In genomic region chr7:20114463-20114862, GRCh38 we compare ENCODE assay signal across 8 cellular contexts.
DNase-seq lines count a peak whose midpoint lies in the region; ATAC-seq and TF ChIP-seq lines count a peak whose summit lies in the region.

No MANE protein-coding gene starts in this region.

- intact Hi-C loops in activated T-helper 1 cell treated with anti-CD3 and anti-CD28 coated beads, Interleukin-12 subunit alpha, Interleukin-12 subunit beta, Interleukin-2, Interleukin-4 antibody, amounts not matched to agents 30 ng/mL and 10 ng/mL and 1 ng/mL, durations not matched to agents 14 hours and 24 hours and 36 hours (cut with micrococcal nuclease), result no loop called here

- no peak overlapping the region for H3K4me3 Mint-ChIP-seq in endothelial cell (ENCODE audit: unreplicated experiment)
- H3K4me3 Mint-ChIP-seq in activated T-helper 1 cell treated with anti-CD3 and anti-CD28 coated beads, Interleukin-12 subunit alpha, Interleukin-12 subunit beta, Interleukin-2, Interleukin-4 antibody, amounts not matched to agents 30 ng/mL and 10 ng/mL and 1 ng/mL, durations not matched to agents 14 hours and 24 hours and 36 hours, result no peak overlapping the region

- DNase-seq in GM13976 (ENCODE audit: low spot score), result peak; percentile 30
- DNase-seq in endothelial cell (ENCODE audit: low spot score), result no peak
- no peak for DNase-seq in activated CD4-positive, CD25-positive, alpha-beta regulatory T cell treated with anti-CD3 and anti-CD28 coated beads, Interleukin-2, amount 50 U/mL, for 72 hours
- DNase-seq in stimulated activated CD4-positive, alpha-beta T cell treated with anti-CD3 and anti-CD28 coated beads, Interleukin-4, amount 100 ng/mL, for 4 hours, result no peak
- DNase-seq in activated T-helper 1 cell treated with anti-CD3 and anti-CD28 coated beads, Interleukin-12 subunit alpha, Interleukin-12 subunit beta, Interleukin-2, Interleukin-4 antibody, amounts not matched to agents 30 ng/mL and 10 ng/mL and 1 ng/mL, durations not matched to agents 14 hours and 24 hours and 36 hours (ENCODE audit: low spot score), result no peak
- no peak for DNase-seq in ecto neural progenitor cell (ENCODE audit: low spot score)

- TF ChIP-seq CTCF in GM13976 (IDR thresholded peaks at IDR 0.05; ENCODE audit: borderline replicate concordance, control extremely low read depth, extremely low read depth, insufficient read depth, missing control alignments) (no peak), endothelial cell (IDR thresholded peaks at IDR 0.05; ENCODE audit: unreplicated experiment) (no peak)

- no peaks in the 10 kb centered on the region for H3K27me3 ChIP-seq in HUES48 (ENCODE audit: control insufficient read depth, insufficient read depth, low read length)

- peaks cover 29% of the 10 kb centered on the region for H3K36me3 ChIP-seq in HUES48 (ENCODE audit: control insufficient read depth, insufficient read depth, low read length)

- peaks cover 71% of the 10 kb centered on the region for H3K4me1 ChIP-seq in HUES48 (ENCODE audit: control insufficient read depth, insufficient read depth, low read length)

- H3K4me1 Mint-ChIP-seq in endothelial cell (ENCODE audit: unreplicated experiment), result peaks cover 7% of the 10 kb centered on the region
- peaks cover 24% of the 10 kb centered on the region for H3K4me1 Mint-ChIP-seq in activated T-helper 1 cell treated with anti-CD3 and anti-CD28 coated beads, Interleukin-12 subunit alpha, Interleukin-12 subunit beta, Interleukin-2, Interleukin-4 antibody, amounts not matched to agents 30 ng/mL and 10 ng/mL and 1 ng/mL, durations not matched to agents 14 hours and 24 hours and 36 hours (ENCODE audit: low read depth)

- H3K4me3 ChIP-seq in HUES48 (ENCODE audit: low read depth, low read length), result no peak overlapping the region

- peak; percentile 89 for ATAC-seq in GM21576 (IDR thresholded peaks at IDR 0.05; ENCODE audit: unreplicated experiment)

- peak overlapping the region; percentile 4 for H3K27ac ChIP-seq in HUES48 (ENCODE audit: low read depth, low read length)

- no peaks in the 10 kb centered on the region for H3K36me3 Mint-ChIP-seq in endothelial cell (ENCODE audit: low read depth, unreplicated experiment)
- H3K36me3 Mint-ChIP-seq in activated T-helper 1 cell treated with anti-CD3 and anti-CD28 coated beads, Interleukin-12 subunit alpha, Interleukin-12 subunit beta, Interleukin-2, Interleukin-4 antibody, amounts not matched to agents 30 ng/mL and 10 ng/mL and 1 ng/mL, durations not matched to agents 14 hours and 24 hours and 36 hours (ENCODE audit: low read depth), result no peaks in the 10 kb centered on the region

- in situ Hi-C loops in GM13976 (cut with MboI; ENCODE audit: low sequenced_read_pairs, unreplicated experiment), result no loop called here

- H3K27me3 Mint-ChIP-seq in endothelial cell (ENCODE audit: unreplicated experiment), result peaks cover 2% of the 10 kb centered on the region
- H3K27me3 Mint-ChIP-seq in activated T-helper 1 cell treated with anti-CD3 and anti-CD28 coated beads, Interleukin-12 subunit alpha, Interleukin-12 subunit beta, Interleukin-2, Interleukin-4 antibody, amounts not matched to agents 30 ng/mL and 10 ng/mL and 1 ng/mL, durations not matched to agents 14 hours and 24 hours and 36 hours (ENCODE audit: insufficient read depth), result no peaks in the 10 kb centered on the region

- no peak overlapping the region for H3K9ac ChIP-seq in HUES48 (ENCODE audit: low read depth, low read length)

- no peaks in the 10 kb centered on the region for H3K9me3 Mint-ChIP-seq in endothelial cell (ENCODE audit: unreplicated experiment)
- peaks cover 3% of the 10 kb centered on the region for H3K9me3 Mint-ChIP-seq in activated T-helper 1 cell treated with anti-CD3 and anti-CD28 coated beads, Interleukin-12 subunit alpha, Interleukin-12 subunit beta, Interleukin-2, Interleukin-4 antibody, amounts not matched to agents 30 ng/mL and 10 ng/mL and 1 ng/mL, durations not matched to agents 14 hours and 24 hours and 36 hours

- no peaks in the 10 kb centered on the region for H3K9me3 ChIP-seq in HUES48 (ENCODE audit: control insufficient read depth, insufficient read depth, low read length)

- peak overlapping the region; percentile 61 for H3K27ac Mint-ChIP-seq in endothelial cell (ENCODE audit: unreplicated experiment)
- no peak overlapping the region for H3K27ac Mint-ChIP-seq in activated T-helper 1 cell treated with anti-CD3 and anti-CD28 coated beads, Interleukin-12 subunit alpha, Interleukin-12 subunit beta, Interleukin-2, Interleukin-4 antibody, amounts not matched to agents 30 ng/mL and 10 ng/mL and 1 ng/mL, durations not matched to agents 14 hours and 24 hours and 36 hours
